1 cellular context compared by ENCODE assay signal in the genomic region with DNA sequence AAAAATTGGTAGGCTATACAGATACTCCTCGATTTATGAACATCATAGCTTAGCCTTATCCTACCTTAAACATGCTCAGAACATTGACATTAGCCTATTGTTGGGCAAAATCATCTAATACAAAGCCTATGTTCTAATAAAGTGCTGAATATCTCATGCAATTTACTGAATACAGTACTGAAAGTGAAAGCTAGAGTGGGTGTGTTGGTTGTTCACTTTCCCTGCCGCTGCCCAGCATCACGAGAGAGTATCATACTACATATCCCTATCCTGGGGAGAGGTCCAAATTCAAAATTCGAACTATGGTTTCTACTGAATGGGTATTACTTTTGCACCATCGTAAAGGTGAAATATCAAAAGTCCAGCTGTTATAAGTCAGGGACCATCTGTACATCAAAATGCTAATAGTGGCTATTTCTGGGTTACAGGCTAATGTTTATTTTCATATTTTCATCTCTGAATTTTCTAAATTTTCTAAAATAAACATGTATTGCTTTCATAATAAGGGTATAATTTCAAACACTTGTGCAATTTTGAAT.
TF ChIP-seq lines count a peak whose summit lies in the region.

No MANE protein-coding gene starts in this region.

TF ChIP-seq in HepG2, 621 proteins besides CTCF, POLR2A, EP300 and RAD21 (continued from another document):
- TF ChIP-seq, protein P1, sequence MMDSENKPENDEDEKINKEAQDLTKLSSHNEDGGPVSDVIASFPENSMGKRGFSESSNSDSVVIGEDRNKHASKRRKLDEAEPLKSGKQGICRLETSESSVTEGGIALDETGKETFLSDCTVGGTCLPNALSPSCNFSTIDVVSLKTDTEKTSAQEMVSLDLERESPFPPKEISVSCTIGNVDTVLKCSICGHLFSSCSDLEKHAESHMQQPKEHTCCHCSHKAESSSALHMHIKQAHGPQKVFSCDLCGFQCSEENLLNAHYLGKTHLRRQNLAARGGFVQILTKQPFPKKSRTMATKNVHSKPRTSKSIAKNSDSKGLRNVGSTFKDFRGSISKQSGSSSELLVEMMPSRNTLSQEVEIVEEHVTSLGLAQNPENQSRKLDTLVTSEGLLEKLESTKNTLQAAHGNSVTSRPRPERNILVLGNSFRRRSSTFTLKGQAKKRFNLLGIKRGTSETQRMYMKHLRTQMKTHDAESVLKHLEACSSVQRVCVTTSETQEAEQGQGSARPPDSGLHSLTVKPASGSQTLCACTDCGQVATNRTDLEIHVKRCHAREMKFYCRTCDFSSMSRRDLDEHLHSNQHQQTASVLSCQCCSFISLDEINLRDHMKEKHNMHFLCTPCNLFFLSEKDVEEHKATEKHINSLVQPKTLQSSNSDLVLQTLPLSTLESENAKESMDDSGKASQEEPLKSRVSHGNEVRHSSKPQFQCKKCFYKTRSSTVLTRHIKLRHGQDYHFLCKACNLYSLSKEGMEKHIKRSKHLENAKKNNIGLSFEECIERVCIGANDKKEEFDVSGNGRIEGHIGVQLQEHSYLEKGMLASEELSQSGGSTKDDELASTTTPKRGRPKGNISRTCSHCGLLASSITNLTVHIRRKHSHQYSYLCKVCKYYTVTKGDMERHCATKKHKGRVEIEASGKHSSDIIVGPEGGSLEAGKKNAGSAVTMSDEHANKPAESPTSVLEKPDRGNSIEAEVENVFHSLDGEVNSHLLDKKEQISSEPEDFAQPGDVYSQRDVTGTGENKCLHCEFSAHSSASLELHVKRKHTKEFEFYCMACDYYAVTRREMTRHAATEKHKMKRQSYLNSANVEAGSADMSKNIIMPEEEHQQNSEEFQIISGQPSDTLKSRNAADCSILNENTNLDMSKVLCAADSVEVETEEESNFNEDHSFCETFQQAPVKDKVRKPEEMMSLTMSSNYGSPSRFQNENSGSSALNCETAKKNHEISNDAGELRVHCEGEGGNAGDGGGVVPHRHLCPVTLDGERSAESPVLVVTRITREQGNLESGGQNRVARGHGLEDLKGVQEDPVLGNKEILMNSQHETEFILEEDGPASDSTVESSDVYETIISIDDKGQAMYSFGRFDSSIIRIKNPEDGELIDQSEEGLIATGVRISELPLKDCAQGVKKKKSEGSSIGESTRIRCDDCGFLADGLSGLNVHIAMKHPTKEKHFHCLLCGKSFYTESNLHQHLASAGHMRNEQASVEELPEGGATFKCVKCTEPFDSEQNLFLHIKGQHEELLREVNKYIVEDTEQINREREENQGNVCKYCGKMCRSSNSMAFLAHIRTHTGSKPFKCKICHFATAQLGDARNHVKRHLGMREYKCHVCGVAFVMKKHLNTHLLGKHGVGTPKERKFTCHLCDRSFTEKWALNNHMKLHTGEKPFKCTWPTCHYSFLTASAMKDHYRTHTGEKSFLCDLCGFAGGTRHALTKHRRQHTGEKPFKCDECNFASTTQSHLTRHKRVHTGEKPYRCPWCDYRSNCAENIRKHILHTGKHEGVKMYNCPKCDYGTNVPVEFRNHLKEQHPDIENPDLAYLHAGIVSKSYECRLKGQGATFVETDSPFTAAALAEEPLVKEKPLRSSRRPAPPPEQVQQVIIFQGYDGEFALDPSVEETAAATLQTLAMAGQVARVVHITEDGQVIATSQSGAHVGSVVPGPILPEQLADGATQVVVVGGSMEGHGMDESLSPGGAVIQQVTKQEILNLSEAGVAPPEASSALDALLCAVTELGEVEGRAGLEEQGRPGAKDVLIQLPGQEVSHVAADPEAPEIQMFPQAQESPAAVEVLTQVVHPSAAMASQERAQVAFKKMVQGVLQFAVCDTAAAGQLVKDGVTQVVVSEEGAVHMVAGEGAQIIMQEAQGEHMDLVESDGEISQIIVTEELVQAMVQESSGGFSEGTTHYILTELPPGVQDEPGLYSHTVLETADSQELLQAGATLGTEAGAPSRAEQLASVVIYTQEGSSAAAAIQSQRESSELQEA (CRISPR knock-in tag; IDR thresholded peaks at IDR 0.05; ENCODE audit: not compliant biosample characterization) = no peak
- no peak for TF ChIP-seq DR1 (CRISPR knock-in tag; IDR thresholded peaks at IDR 0.05)
